32 cellular contexts compared by ENCODE assay signal in the genomic region with DNA sequence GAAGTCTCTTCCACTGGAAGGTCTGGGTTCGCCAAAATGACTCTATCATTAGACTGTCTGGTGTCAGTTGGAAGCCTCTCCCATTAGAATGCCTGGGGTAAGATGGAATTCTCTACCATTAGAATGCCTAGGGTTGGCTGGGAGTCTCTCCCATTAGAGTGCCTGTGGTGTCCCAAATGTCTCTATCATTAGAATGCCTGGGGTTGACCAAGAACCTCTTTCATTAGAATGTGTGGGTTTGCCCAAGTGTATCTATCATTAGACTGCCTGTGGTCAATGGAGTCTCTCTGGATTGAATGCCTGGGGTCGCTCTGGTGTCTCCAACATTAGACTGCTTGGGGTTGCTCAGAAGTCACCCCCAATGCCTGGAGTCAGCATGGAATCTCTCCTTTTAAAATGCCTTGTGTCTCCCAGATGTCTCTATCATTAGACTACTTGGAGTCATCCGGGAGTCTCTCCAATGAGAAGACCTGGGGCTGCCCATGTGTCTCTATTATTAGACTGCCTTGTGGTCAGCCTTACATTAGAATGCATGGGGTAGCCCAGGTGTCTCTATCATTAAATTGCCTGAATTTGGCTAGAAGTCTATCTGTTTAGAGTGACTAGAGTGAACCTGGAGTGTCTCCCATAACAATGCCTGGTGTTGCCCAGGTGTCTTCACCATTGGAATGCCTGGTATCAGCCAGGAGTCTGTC.
"Had no signal": no experiment of that assay in that cellular context is flagged by ENCODE, and none has a peak within 500 bp of the region (broad histone marks: within the 10 kb centered on the region; RNA-seq: fewer than 3 reads in every experiment).

No MANE protein-coding gene starts in this region.

- H3K27ac ChIP-seq: adrenal gland, body of pancreas, brain microvascular endothelial cell, breast epithelium, VCaP had no signal

- H3K4me3 ChIP-seq: adrenal gland, body of pancreas, breast epithelium had no signal

- DNase-seq: activated B cell treated with CpG ODN at 0.5 μM for 24 hours; activated CD4-positive, alpha-beta memory T cell treated with anti-CD3 and anti-CD28 coated beads for 36 hours; activated CD4-positive, alpha-beta T cell treated with anti-CD3 and anti-CD28 coated beads for 4 hours; activated CD4-positive, alpha-beta T cell treated with anti-CD3 and anti-CD28 coated beads, Interleukin-2, amount 10 ng/mL, durations not matched to agents 24 days and 14 days; activated CD4-positive, alpha-beta T cell treated with anti-CD3 and anti-CD28 coated beads, Interleukin-2, amount 50 U/mL, for 1 hour; activated CD4-positive, alpha-beta T cell treated with anti-CD3 and anti-CD28 coated beads, Interleukin-2, amount 50 U/mL, for 4 hours; activated CD4-positive, CD25-positive, alpha-beta regulatory T cell treated with anti-CD3 and anti-CD28 coated beads, Interleukin-2, amount 50 U/mL, for 72 hours; activated CD8-positive, alpha-beta memory T cell treated with anti-CD3 and anti-CD28 coated beads, Interleukin-2, amount 50 U/mL, for 4 hours; activated CD8-positive, alpha-beta T cell treated with anti-CD3 and anti-CD28 coated beads for 36 hours; activated effector memory CD4-positive, alpha-beta T cell treated with anti-CD3 and anti-CD28 coated beads, Interleukin-2, amount 50 U/mL, for 16 hours; activated gamma-delta T cell treated with Interleukin-2 at 50 U/mL for 16 hours; activated naive CD4-positive, alpha-beta T cell; activated naive CD4-positive, alpha-beta T cell treated with anti-CD3 and anti-CD28 coated beads for 36 hours; activated naive CD4-positive, alpha-beta T cell treated with anti-CD3 and anti-CD28 coated beads, Interleukin-2, amount 50 U/mL, for 16 hours; activated naive CD8-positive, alpha-beta T cell treated with anti-CD3 and anti-CD28 coated beads for 36 hours; activated T-cell treated with anti-CD3 and anti-CD28 coated beads for 4 hours; activated T-cell treated with anti-CD3 and anti-CD28 coated beads, Interleukin-2, amount 50 U/mL, for 1 hour; activated T-cell treated with anti-CD3 and anti-CD28 coated beads, Interleukin-2, amount 50 U/mL, for 4 hours; activated T-cell treated with anti-CD3 and anti-CD28 coated beads, Interleukin-2, amount 50 U/mL, for 72 hours; adrenal gland; amniotic stem cell; aorta; body of pancreas; brain microvascular endothelial cell; T-cell; T-helper 17 cell had no signal

- H3K4me1 ChIP-seq: adrenal gland, body of pancreas, breast epithelium had no signal

- H3K27me3 ChIP-seq: adrenal gland, body of pancreas, brain microvascular endothelial cell, breast epithelium had no signal

- H3K4me3 Mint-ChIP-seq: activated B cell treated with CpG ODN at 0.5 μM for 24 hours; activated CD4-positive, alpha-beta memory T cell treated with anti-CD3 and anti-CD28 coated beads for 36 hours; activated CD4-positive, alpha-beta T cell treated with anti-CD3 and anti-CD28 coated beads, Interleukin-2, amount 10 ng/mL, durations not matched to agents 24 days and 14 days; activated CD8-positive, alpha-beta T cell treated with anti-CD3 and anti-CD28 coated beads for 36 hours; activated naive CD4-positive, alpha-beta T cell treated with anti-CD3 and anti-CD28 coated beads for 36 hours; activated naive CD8-positive, alpha-beta T cell treated with anti-CD3 and anti-CD28 coated beads for 36 hours; activated T-cell treated with anti-CD3 and anti-CD28 coated beads, Interleukin-2, amount 50 U/mL, for 4 hours; activated T-cell treated with anti-CD3 and anti-CD28 coated beads, Interleukin-2, amount 50 U/mL, for 72 hours; activated T-helper 1 cell treated with anti-CD3 and anti-CD28 coated beads, Interleukin-12 subunit alpha, Interleukin-12 subunit beta, Interleukin-2, Interleukin-4 antibody, amounts not matched to agents 30 ng/mL and 10 ng/mL and 1 ng/mL, durations not matched to agents 14 hours and 24 hours and 36 hours; activated T-helper 17 cell treated with anti-CD3 and anti-CD28 coated beads, Interleukin-2, amount 50 U/mL, for 72 hours; central memory CD8-positive, alpha-beta T cell; T-cell; T-helper 17 cell had no signal

- H3K27me3 Mint-ChIP-seq: activated B cell treated with CpG ODN at 0.5 μM for 24 hours; activated CD4-positive, alpha-beta memory T cell treated with anti-CD3 and anti-CD28 coated beads for 36 hours; activated CD4-positive, alpha-beta T cell treated with anti-CD3 and anti-CD28 coated beads, Interleukin-2, amount 10 ng/mL, durations not matched to agents 24 days and 14 days; activated CD8-positive, alpha-beta T cell treated with anti-CD3 and anti-CD28 coated beads for 36 hours; activated naive CD8-positive, alpha-beta T cell treated with anti-CD3 and anti-CD28 coated beads for 36 hours; activated T-helper 17 cell treated with anti-CD3 and anti-CD28 coated beads, Interleukin-2, amount 50 U/mL, for 72 hours; central memory CD8-positive, alpha-beta T cell; T-cell; T-helper 17 cell had no signal

- H3K36me3 ChIP-seq: adrenal gland, brain microvascular endothelial cell, breast epithelium had no signal

- H3K27ac Mint-ChIP-seq: activated B cell treated with CpG ODN at 0.5 μM for 24 hours; activated CD4-positive, alpha-beta memory T cell treated with anti-CD3 and anti-CD28 coated beads for 36 hours; activated CD4-positive, alpha-beta T cell treated with anti-CD3 and anti-CD28 coated beads, Interleukin-2, amount 10 ng/mL, durations not matched to agents 24 days and 14 days; activated CD8-positive, alpha-beta T cell treated with anti-CD3 and anti-CD28 coated beads for 36 hours; activated naive CD4-positive, alpha-beta T cell treated with anti-CD3 and anti-CD28 coated beads for 36 hours; activated naive CD4-positive, alpha-beta T cell treated with anti-CD3 and anti-CD28 coated beads, Interleukin-2, amount 50 U/mL, for 72 hours; activated naive CD8-positive, alpha-beta T cell treated with anti-CD3 and anti-CD28 coated beads for 36 hours; activated T-cell treated with anti-CD3 and anti-CD28 coated beads, Interleukin-2, amount 50 U/mL, for 72 hours; activated T-helper 1 cell treated with anti-CD3 and anti-CD28 coated beads, Interleukin-12 subunit alpha, Interleukin-12 subunit beta, Interleukin-2, Interleukin-4 antibody, amounts not matched to agents 30 ng/mL and 10 ng/mL and 1 ng/mL, durations not matched to agents 14 hours and 24 hours and 36 hours; activated T-helper 17 cell treated with anti-CD3 and anti-CD28 coated beads, Interleukin-2, amount 50 U/mL, for 72 hours; T-cell; T-helper 17 cell had no signal

- H3K36me3 Mint-ChIP-seq: activated CD4-positive, alpha-beta memory T cell treated with anti-CD3 and anti-CD28 coated beads for 36 hours; activated naive CD8-positive, alpha-beta T cell treated with anti-CD3 and anti-CD28 coated beads for 36 hours; T-cell had no signal

- H3K4me1 Mint-ChIP-seq: activated B cell treated with CpG ODN at 0.5 μM for 24 hours; activated CD4-positive, alpha-beta T cell treated with anti-CD3 and anti-CD28 coated beads, Interleukin-2, amount 10 ng/mL, durations not matched to agents 24 days and 14 days; activated naive CD8-positive, alpha-beta T cell treated with anti-CD3 and anti-CD28 coated beads for 36 hours; activated T-helper 17 cell treated with anti-CD3 and anti-CD28 coated beads, Interleukin-2, amount 50 U/mL, for 72 hours; central memory CD8-positive, alpha-beta T cell; T-cell; T-helper 17 cell had no signal
